13 cellular contexts compared by ENCODE assay signal in genomic region chr14:61099221-61099835, GRCh38.
"Had no signal": no experiment of that assay in that cellular context is flagged by ENCODE, and none has a peak within 500 bp of the region (broad histone marks: within the 10 kb centered on the region; RNA-seq: fewer than 3 reads in every experiment).

No MANE protein-coding gene starts in this region.

- H3K36me3 ChIP-seq: lower lobe of right lung had no signal

- H3K27ac ChIP-seq: lower lobe of right lung, skin epidermis, testis had no signal

- H3K27me3 ChIP-seq: testis had no signal

- H3K4me3 Mint-ChIP-seq: brain; immature natural killer cell; mesothelial cell of epicardium; stimulated activated naive CD8-positive, alpha-beta T cell treated with anti-CD3 and anti-CD28 coated beads, Interleukin-15, amount 100 ng/mL, for 72 hours; T-helper 2 cell treated with Interferon-gamma antibody and Interleukin-4, amounts not matched to agents 5 μg/mL and 100 μg/mL, for 36 hours had no signal

- H3K9me3 ChIP-seq: lower lobe of right lung, testis had no signal

- H3K4me3 ChIP-seq: lower lobe of right lung, skin epidermis, testis had no signal

- H3K27ac Mint-ChIP-seq: immature natural killer cell; mesothelial cell of epicardium; stimulated activated naive CD8-positive, alpha-beta T cell treated with anti-CD3 and anti-CD28 coated beads, Interleukin-15, amount 100 ng/mL, for 72 hours; T-helper 2 cell treated with Interferon-gamma antibody and Interleukin-4, amounts not matched to agents 5 μg/mL and 100 μg/mL, for 36 hours had no signal

- H3K27me3 Mint-ChIP-seq: stimulated activated naive CD8-positive, alpha-beta T cell treated with anti-CD3 and anti-CD28 coated beads, Interleukin-15, amount 100 ng/mL, for 72 hours had no signal

- H3K4me1 Mint-ChIP-seq: immature natural killer cell had no signal

- DNase-seq: activated naive CD4-positive, alpha-beta T cell treated with anti-CD3 and anti-CD28 coated beads, Interleukin-2, amount 50 U/mL, for 16 hours; amniotic stem cell; immature natural killer cell; lower lobe of right lung; retina; stimulated activated CD4-positive, alpha-beta T cell treated with anti-CD3 and anti-CD28 coated beads, Interleukin-4, amount 100 ng/mL, for 4 hours; stimulated activated naive CD8-positive, alpha-beta T cell treated with anti-CD3 and anti-CD28 coated beads, Interleukin-15, amount 100 ng/mL, for 72 hours; testis had no signal

- ATAC-seq: activated CD4-positive, CD25-positive, alpha-beta regulatory T cell treated with anti-CD3 and anti-CD28 coated beads, Interleukin-2, amount 50 U/mL, for 24 hours; lower lobe of right lung; stimulated activated naive CD8-positive, alpha-beta T cell treated with anti-CD3 and anti-CD28 coated beads, Interleukin-15, amount 100 ng/mL, for 72 hours had no signal
